In the genomic region with DNA sequence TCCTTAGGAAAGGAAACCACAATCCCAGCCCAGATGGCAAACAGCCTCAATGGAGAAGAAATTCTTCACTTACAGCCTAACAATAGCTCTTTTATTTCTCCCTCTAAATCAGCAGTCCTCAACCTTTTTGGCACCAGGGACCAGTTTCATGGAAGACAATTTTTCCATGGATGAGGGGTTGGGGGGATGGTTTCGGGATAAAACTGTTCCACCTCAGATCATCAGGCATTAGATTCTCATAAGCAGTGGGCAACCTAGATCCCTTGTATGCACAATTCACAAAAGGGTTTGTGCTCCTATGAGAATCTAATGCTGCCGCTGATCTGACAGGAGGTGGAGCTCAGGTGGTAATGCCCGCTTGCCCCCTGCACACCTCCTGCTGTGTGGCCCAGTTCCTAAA, we compare ENCODE assay signal across 15 cellular contexts. TPM values are rescaled to one million over a fixed set of nuclear protein-coding genes. Genes with fewer than 3 reads are reported as not detected.
"Had no signal": no experiment of that assay in that cellular context is flagged by ENCODE, and none has a peak within 500 bp of the region (broad histone marks: within the 10 kb centered on the region; RNA-seq: fewer than 3 reads in every experiment).

No MANE protein-coding gene starts in this region.

RNA-seq across cellular contexts. Expression of a gene that starts 17.5 kb away (rescaled TPM):
- total RNA-seq: activated B cell treated with CpG ODN at 0.5 μM for 24 hours; activated CD8-positive, alpha-beta T cell treated with anti-CD3 and anti-CD28 coated beads for 36 hours; activated T-helper 17 cell treated with anti-CD3 and anti-CD28 coated beads, Interleukin-2, amount 50 U/mL, for 72 hours had no signal

RNA-seq across cellular contexts. Expression of a gene that starts 50.8 kb away (rescaled TPM):
- total RNA-seq: activated B cell treated with CpG ODN at 0.5 μM for 24 hours; activated CD8-positive, alpha-beta T cell treated with anti-CD3 and anti-CD28 coated beads for 36 hours; activated T-cell treated with anti-CD3 and anti-CD28 coated beads, Interleukin-2, amount 50 U/mL, for 4 hours; activated T-helper 17 cell treated with anti-CD3 and anti-CD28 coated beads, Interleukin-2, amount 50 U/mL, for 72 hours; astrocyte; bronchial epithelial cell; cardiac septum; cerebellum; dermis blood vessel endothelial cell; endothelial cell of umbilical vein; esophagus squamous epithelium; fibroblast of lung; T-helper 17 cell had no signal
- polyA plus RNA-seq: adipose tissue, esophagus, fibroblast of lung had no signal
